Comparison of ENCODE assay signal across 8 cellular contexts in genomic region chr2:19901458-19902271, GRCh38. TPM values are rescaled to one million over a fixed set of nuclear protein-coding genes. Genes with fewer than 3 reads are reported as not detected.
A peak's percentile ranks its signal among the peaks of the same experiment; 100 is the strongest.
DNase-seq lines count a peak whose midpoint lies in the region; TF ChIP-seq lines count a peak whose summit lies in the region.

Gene TTC32 (minus strand): TSS chr2:19901983. CDS start chr2:19901854, 129 bp downstream.

- DNase-seq in COLO668 (lab: John Stamatoyannopoulos, UW; ENCODE audit: unreplicated experiment) (peak; percentile 93), GM20000 (ENCODE audit: low spot score) (peak; percentile 89), HS-5 (ENCODE audit: low read depth) (peak; percentile 90), NK-92 (lab: John Stamatoyannopoulos, UW; ENCODE audit: unreplicated experiment) (peak; percentile 52), lung microvascular endothelial cell (ENCODE audit: low read depth in 2 of 2) (peak; percentile 96 to 97)
- peak; percentile 83 to 88 for DNase-seq in activated CD8-positive, alpha-beta memory T cell treated with anti-CD3 and anti-CD28 coated beads for 1 hour (ENCODE audit: extremely low read depth in 1 of 2, low read depth in 1 of 2)
- DNase-seq in effector CD4-positive, alpha-beta T cell: peak; percentile 94
- DNase-seq in stimulated activated CD4-positive, alpha-beta T cell treated with anti-CD3 and anti-CD28 coated beads, TNF-alpha, amount 100 ng/mL, for 4 hours (ENCODE audit: low read depth in 3 of 3): peak; percentile 85 to 87 (median 85)

- no peak for TF ChIP-seq CTCF in GM20000 (IDR thresholded peaks at IDR 0.05; ENCODE audit: extremely low read depth, missing control alignments)

RNA-seq across cellular contexts. Expression of gene TTC32, which starts in this region (rescaled TPM):
- total RNA-seq in lung microvascular endothelial cell: 3.9 and 8.3 TPM in 2 replicates

Comparison
In these comparisons a context has a peak if more than half of its experiments do, and no peak if none do; other contexts are left out.
1. Peak in every context shown above with its lines: DNase-seq.